In genomic region chr12:133201888-133202287, GRCh38 we compare ENCODE assay signal across 23 cellular contexts. TPM values are rescaled to one million over a fixed set of nuclear protein-coding genes. Genes with fewer than 3 reads are reported as not detected.
"Had no signal": no experiment of that assay in that cellular context is flagged by ENCODE, and none has a peak within 500 bp of the region (broad histone marks: within the 10 kb centered on the region; RNA-seq: fewer than 3 reads in every experiment).

No MANE protein-coding gene starts in this region.

- H3K4me1 ChIP-seq: colonic mucosa, heart left ventricle, left lung, prostate gland, tibial nerve had no signal

- ATAC-seq: activated CD8-positive, alpha-beta T cell treated with anti-CD3 and anti-CD28 coated beads, Interleukin-2, amount 10 ng/mL, durations not matched to agents 7 days and 5 days; heart left ventricle; left lung; natural killer cell; T-cell had no signal

- FAIRE-seq: bronchial epithelial cell, TTC549 had no signal

- H3K27me3 ChIP-seq: colonic mucosa, heart left ventricle, left lung, tibial nerve had no signal

- H3K27ac ChIP-seq: colonic mucosa, heart left ventricle, left lung, prostate gland, tibial nerve, WERI-Rb-1 had no signal

- H3K4me3 ChIP-seq: colonic mucosa, heart left ventricle, left lung, prostate gland, tibial nerve had no signal

- DNase-seq: activated CD4-positive, alpha-beta T cell treated with anti-CD3 and anti-CD28 coated beads, Interleukin-2, amount 50 U/mL, for 1 hour; activated CD4-positive, CD25-positive, alpha-beta regulatory T cell treated with anti-CD3 and anti-CD28 coated beads, Interleukin-2, amount 50 U/mL, for 72 hours; activated CD8-positive, alpha-beta T cell treated with anti-CD3 and anti-CD28 coated beads, Interleukin-2, amount 10 ng/mL, durations not matched to agents 7 days and 5 days; activated naive CD8-positive, alpha-beta T cell treated with anti-CD3 and anti-CD28 coated beads for 36 hours; activated T-cell treated with anti-CD3 and anti-CD28 coated beads, Interleukin-2, amount 50 U/mL, for 1 hour; amniotic stem cell; colonic mucosa; heart left ventricle; left lung; natural killer cell; stimulated activated CD4-positive, alpha-beta T cell treated with anti-CD3 and anti-CD28 coated beads, Interleukin-12 subunit alpha, Interleukin-12 subunit beta, amount 100 ng/mL, for 4 hours; T-cell; WERI-Rb-1 had no signal

RNA-seq across cellular contexts. Expression of gene ANHX, which starts 33.8 kb away (rescaled TPM):
- total RNA-seq: activated CD8-positive, alpha-beta T cell treated with anti-CD3 and anti-CD28 coated beads, Interleukin-2, amount 10 ng/mL, durations not matched to agents 7 days and 5 days; activated naive CD8-positive, alpha-beta T cell treated with anti-CD3 and anti-CD28 coated beads for 36 hours; bronchial epithelial cell; colonic mucosa; epithelial cell of proximal tubule; fibroblast of villous mesenchyme; heart left ventricle; kidney epithelial cell; left lung; lung microvascular endothelial cell; natural killer cell; osteocyte; T-cell; tibial nerve; urinary bladder had no signal
- polyA plus RNA-seq: heart left ventricle, urinary bladder had no signal
